ENCODE assay signal across 8 cellular contexts in genomic region chr2:88874063-88874657, GRCh38.
DNase-seq lines count a peak whose midpoint lies in the region; ATAC-seq, FAIRE-seq and TF ChIP-seq lines count a peak whose summit lies in the region.

No MANE protein-coding gene starts in this region.

- BruUV-seq in IMR-90 (replicated peaks; lab: Mats Ljungman, UMichigan) (no TSS peak), GM12878 (replicated peaks; lab: Mats Ljungman, UMichigan) (no TSS peak)

- H3K9me3 ChIP-seq in IMR-90 (ENCODE audit: control insufficient read depth, insufficient read depth, low read length) (no peaks in the 10 kb centered on the region), RWPE2 (ENCODE audit: severe bottlenecking) (no peaks in the 10 kb centered on the region), GM12878 (replicated peaks; ENCODE audit: control insufficient read depth, insufficient read depth, low read length) (no peaks in the 10 kb centered on the region)

- H3K18ac ChIP-seq in IMR-90 (ENCODE audit: low read depth, low read length), result no peak overlapping the region

- CTCF ChIA-PET in IMR-90 (lab: Yijun Ruan, JAX), result interaction anchor here (0.7 kb wide), 1 partner anchor 58 kb away, joined by 3 read pairs; no protein-coding TSS in a partner anchor
- CTCF ChIA-PET in GM12878 (lab: Yijun Ruan, JAX), result interaction anchor here (1.4 to 2.2 kb wide), 3 partner anchors 10 to 279 kb away, joined by 4 to 5 read pairs (median 5); no protein-coding TSS in a partner anchor

- H3K4me3 ChIP-seq in IMR-90 (ENCODE audit: insufficient read depth, low read depth, low read length) (no peak overlapping the region), RWPE2 (ENCODE audit: severe bottlenecking) (no peak overlapping the region), GM12878 (no peak overlapping the region)

- no peak overlapping the region for H2BK5ac ChIP-seq in IMR-90 (ENCODE audit: low read depth, low read length, poor library complexity, severe bottlenecking)

- TF ChIP-seq POLR2A in IMR-90 (IDR thresholded peaks at IDR 0.05; ENCODE audit: low read depth, low read length) (no peak), GM12878 (IDR thresholded peaks at IDR 0.05; ENCODE audit: low read depth, low read length) (no peak)

- no peak overlapping the region for H4K8ac ChIP-seq in IMR-90 (ENCODE audit: low read depth in 2 of 2, low read length in 2 of 2)

- no CpG with 5 or more reads among the region's 4 CpGs for WGBS in IMR-90 (ENCODE audit: extremely low coverage in 2 of 2, insufficient read length in 1 of 2), 2 experiments
- 25% methylated on average over 4 of the region's 4 CpGs for WGBS in GM12878 (ENCODE audit: insufficient coverage, insufficient replicate concordance, low lambda C conversion rate, missing lambda C conversion rate)

- no peak overlapping the region for H2BK15ac ChIP-seq in IMR-90 (ENCODE audit: low read depth, low read length)

- SMC1A ChIA-PET in GM12878 (lab: Charles Lee; ENCODE audit: uncharacterized antibody, unreplicated experiment), result interaction anchor here (1.1 to 1.2 kb wide), 2 partner anchors 9 to 36 kb away, joined by 3 read pairs; no protein-coding TSS in a partner anchor

- H2BK120ac ChIP-seq in IMR-90 (ENCODE audit: low read depth, low read length), result no peak overlapping the region

- TF ChIP-seq CTCF in IMR-90 (conservative IDR thresholded peaks at IDR 0.05; ENCODE audit: low read depth, low read length) (peak; percentile 79), RWPE2 (IDR thresholded peaks at IDR 0.05; ENCODE audit: poor library complexity, severe bottlenecking) (peak; percentile 85), GM12878 (IDR thresholded peaks at IDR 0.05 in 2 of 3, conservative IDR thresholded peaks at IDR 0.05 in 1 of 3; ENCODE audit: control insufficient read depth in 2 of 3, extremely low read depth in 1 of 3, insufficient read depth in 1 of 3, low read depth in 3 of 3, low read length in 3 of 3) (peak; percentile 40 to 59 (median 53); a peak in 5 of 6 replicates)

- no peaks in the 10 kb centered on the region for H3K9me1 ChIP-seq in IMR-90 (ENCODE audit: insufficient read depth, low read length)

- no peak overlapping the region for H3K4ac ChIP-seq in IMR-90 (ENCODE audit: low read depth, low read length)

- no peak overlapping the region for H2AK5ac ChIP-seq in IMR-90 (ENCODE audit: low read depth, low read length)

- no peaks in the 10 kb centered on the region for H3K4me1 ChIP-seq in IMR-90 (ENCODE audit: control insufficient read depth, insufficient read depth, low read length)
- no peaks in the 10 kb centered on the region for H3K4me1 ChIP-seq in RWPE2 (ENCODE audit: insufficient read depth, poor library complexity, severe bottlenecking)
- H3K4me1 ChIP-seq in GM12878 (ENCODE audit: control insufficient read depth, insufficient read depth, low read length), result no peaks in the 10 kb centered on the region

- TF ChIP-seq RAD21 in IMR-90 (IDR thresholded peaks at IDR 0.05; ENCODE audit: low read length) (peak; percentile 71), GM12878 (IDR thresholded peaks at IDR 0.05; ENCODE audit: insufficient read depth, low read depth, low read length) (peak; percentile 80)

- in situ Hi-C loops in IMR-90 (cut with MboI; ENCODE audit: low sequenced_read_pairs), result no loop called here
- in situ Hi-C loops in GM12878 (cut with MboI), result no loop called here

- H3K4me2 ChIP-seq in IMR-90 (ENCODE audit: low read depth, low read length) (peak overlapping the region; percentile 64; the same call in 1 of the 2 replicates), GM12878 (ENCODE audit: control insufficient read depth, insufficient read depth) (no peak overlapping the region)

- no peak for TF ChIP-seq EP300 in GM12878 (IDR thresholded peaks at IDR 0.05; ENCODE audit: borderline replicate concordance in 1 of 2, control insufficient read depth in 1 of 2, low read depth in 2 of 2, low read length in 2 of 2)

- H4K91ac ChIP-seq in IMR-90 (ENCODE audit: insufficient read depth, low read depth, low read length), result no peak overlapping the region

- H3K9ac ChIP-seq in IMR-90 (ENCODE audit: low read depth, low read length), result no peak overlapping the region
- H3K9ac ChIP-seq in GM12878 (ENCODE audit: control insufficient read depth, insufficient read depth, low read length), result no peak overlapping the region

- no peak overlapping the region for H2BK20ac ChIP-seq in IMR-90 (ENCODE audit: low read depth, low read length)

- POLR2A ChIA-PET in IMR-90 (lab: Charles Lee; ENCODE audit: unreplicated experiment), result no interaction called here
- POLR2A ChIA-PET in GM12878 (lab: Charles Lee), result no interaction called here

- H2AFZ ChIP-seq in IMR-90 (replicated peaks; ENCODE audit: low read length, poor library complexity) (no peak overlapping the region), GM12878 (ENCODE audit: control insufficient read depth, low read depth, low read length) (no peak overlapping the region)

- FAIRE-seq in GM12878 (lab: Jason Lieb, UNC), result no peak

- H3K27me3 ChIP-seq in IMR-90 (ENCODE audit: control insufficient read depth, insufficient read depth, low read length) (peaks cover 2% of the 10 kb centered on the region), RWPE2 (ENCODE audit: insufficient read depth, poor library complexity, severe bottlenecking) (peaks cover 6% of the 10 kb centered on the region), GM12878 (replicated peaks in 1 of 2; ENCODE audit: control insufficient read depth in 2 of 2, insufficient read depth in 2 of 2, low read length in 1 of 2) (no peaks in the 10 kb centered on the region)

- H3K56ac ChIP-seq in IMR-90 (ENCODE audit: extremely low read depth, insufficient read depth, low read length), result no peak overlapping the region

- H3K36me3 ChIP-seq in IMR-90 (ENCODE audit: control insufficient read depth, insufficient read depth, low read length), result no peaks in the 10 kb centered on the region
- no peaks in the 10 kb centered on the region for H3K36me3 ChIP-seq in RWPE2 (ENCODE audit: low read depth)
- H3K36me3 ChIP-seq in GM12878 (ENCODE audit: control insufficient read depth in 2 of 2, insufficient read depth in 2 of 2, low read length in 1 of 2), result no peaks in the 10 kb centered on the region

- RAD21 ChIA-PET in GM12878 (lab: Charles Lee; ENCODE audit: unreplicated experiment), result no interaction called here

- H3K79me2 ChIP-seq in GM12878 (ENCODE audit: control insufficient read depth, insufficient read depth, low read length), result no peaks in the 10 kb centered on the region

- no peak overlapping the region for H4K5ac ChIP-seq in IMR-90 (ENCODE audit: low read depth, low read length)

- peak; percentile 93 for ATAC-seq in IMR-90 (ENCODE audit: low read depth)
- ATAC-seq in RWPE2 (ENCODE audit: low read depth), result peak; percentile 82
- ATAC-seq in GM12878, result peak; percentile 64
- no peak for ATAC-seq in HG03457 (IDR thresholded peaks at IDR 0.05; ENCODE audit: unreplicated experiment)
- ATAC-seq in GM21737 (IDR thresholded peaks at IDR 0.05; ENCODE audit: unreplicated experiment), result no peak

- dilution Hi-C loops in IMR-90 (cut with HindIII; ENCODE audit: low sequenced_read_pairs, unreplicated experiment), result no loop called here

- no peaks in the 10 kb centered on the region for H3K79me1 ChIP-seq in IMR-90 (ENCODE audit: low read depth in 1 of 2, low read length in 2 of 2)

- DNase-seq in DMS 273 treated with DMSO at 0.1 percent for 48 hours (lab: John Stamatoyannopoulos, UW) (peak; percentile 1), IMR-90 (peak; percentile 63), RWPE2 (ENCODE audit: low spot score) (no peak), GM12878 (ENCODE audit: low read depth, low spot score) (no peak), iPS-NIHi11 (ENCODE audit: low spot score) (peak; percentile 51)
- peak; percentile 19 for DNase-seq in stimulated activated CD4-positive, alpha-beta T cell treated with anti-CD3 and anti-CD28 coated beads, Interleukin-1b, Interleukin-23, amount 100 ng/mL, for 48 hours

- H3K23ac ChIP-seq in IMR-90 (ENCODE audit: low read depth, low read length), result no peak overlapping the region

- no peak overlapping the region for H2AK9ac ChIP-seq in IMR-90 (replicated peaks; ENCODE audit: low read depth, low read length, poor library complexity)

- H3K27ac ChIP-seq in IMR-90 (ENCODE audit: insufficient read depth, low read length) (no peak overlapping the region), RWPE2 (ENCODE audit: poor library complexity, severe bottlenecking) (no peak overlapping the region), GM12878 (ENCODE audit: control insufficient read depth, insufficient read depth) (no peak overlapping the region)

- no peaks in the 10 kb centered on the region for H4K20me1 ChIP-seq in IMR-90 (ENCODE audit: insufficient read depth, low read length)
- no peaks in the 10 kb centered on the region for H4K20me1 ChIP-seq in GM12878 (ENCODE audit: control insufficient read depth, insufficient read depth)

- intact Hi-C loops in IMR-90 (cut with micrococcal nuclease) (loop anchor here (1.0 to 2.0 kb wide), 2 partner anchors 45 to 134 kb away; no protein-coding TSS in a partner anchor), GM12878 (cut with micrococcal nuclease; ENCODE audit: unreplicated experiment) (loop anchor here (10.0 kb wide), 1 partner anchor 81 kb away; no protein-coding TSS in a partner anchor)

- H3K14ac ChIP-seq in IMR-90 (replicated peaks; ENCODE audit: low read depth, low read length), result no peak overlapping the region

TF ChIP-seq in IMR-90, 13 proteins besides CTCF, POLR2A, EP300 and RAD21:
- no peak for TF ChIP-seq NFE2L2 (IDR thresholded peaks at IDR 0.05; ENCODE audit: low read depth, low read length)
- TF ChIP-seq FOS (IDR thresholded peaks at IDR 0.05; ENCODE audit: low read depth, low read length), result no peak
- TF ChIP-seq MAFK (IDR thresholded peaks at IDR 0.05; ENCODE audit: low read depth, low read length), result peak; percentile 30; the same call in 1 of the 2 replicates
- TF ChIP-seq SMC3 (IDR thresholded peaks at IDR 0.05; ENCODE audit: low read depth, low read length), result peak; percentile 57

Comparison
In these comparisons a context has a peak if more than half of its experiments do, and no peak if none do; other contexts are left out.
1. DNase-seq: peak in DMS 273 treated with DMSO at 0.1 percent for 48 hours (single experiment), IMR-90 (single experiment), iPS-NIHi11 (single experiment) and stimulated activated CD4-positive, alpha-beta T cell treated with anti-CD3 and anti-CD28 coated beads, Interleukin-1b, Interleukin-23, amount 100 ng/mL, for 48 hours (single experiment); none in RWPE2 (single experiment) and GM12878 (single experiment).
2. ATAC-seq: peak in IMR-90 (single experiment), RWPE2 (single experiment) and GM12878 (single experiment); none in HG03457 (single experiment) and GM21737 (single experiment).
3. Peak in every context shown above with its lines, with median percentiles within 50 percentile points of each other: CTCF ChIP-seq.